In genomic region chr5:175678074-175678473, GRCh38 we compare ENCODE assay signal across 17 cellular contexts. TPM values are rescaled to one million over a fixed set of nuclear protein-coding genes. Genes with fewer than 3 reads are reported as not detected.
"Had no signal": no experiment of that assay in that cellular context is flagged by ENCODE, and none has a peak within 500 bp of the region (broad histone marks: within the 10 kb centered on the region; RNA-seq: fewer than 3 reads in every experiment).

No MANE protein-coding gene starts in this region.

- H3K4me3 Mint-ChIP-seq: activated CD8-positive, alpha-beta T cell treated with anti-CD3 and anti-CD28 coated beads for 36 hours; neural progenitor cell had no signal

- H3K27ac Mint-ChIP-seq: activated CD8-positive, alpha-beta T cell treated with anti-CD3 and anti-CD28 coated beads for 36 hours; neural progenitor cell had no signal

- ATAC-seq: activated CD8-positive, alpha-beta T cell treated with anti-CD3 and anti-CD28 coated beads for 36 hours; left ventricle myocardium superior had no signal

- H3K9me3 Mint-ChIP-seq: activated CD8-positive, alpha-beta T cell treated with anti-CD3 and anti-CD28 coated beads for 36 hours; neural progenitor cell had no signal

- FAIRE-seq: astrocyte, colon, endothelial cell of umbilical vein, small intestine had no signal

- DNase-seq: activated CD8-positive, alpha-beta memory T cell treated with anti-CD3 and anti-CD28 coated beads, Interleukin-2, amount 50 U/mL, for 4 hours; activated CD8-positive, alpha-beta T cell treated with anti-CD3 and anti-CD28 coated beads for 36 hours; activated effector memory CD4-positive, alpha-beta T cell treated with Interleukin-2 at 50 U/mL for 16 hours; effector CD4-positive, alpha-beta T cell; foreskin melanocyte; islet precursor cell; left ventricle myocardium superior; mesendoderm; small intestine; T1000; transverse colon had no signal

- H3K27me3 ChIP-seq: neural progenitor cell, transverse colon had no signal

- H3K27ac ChIP-seq: neural progenitor cell, parathyroid adenoma, transverse colon, VCaP had no signal

- H3K4me1 ChIP-seq: neural progenitor cell, transverse colon had no signal

- H3K4me3 ChIP-seq: neural progenitor cell, transverse colon had no signal

- H3K36me3 Mint-ChIP-seq: neural progenitor cell had no signal

- H3K27me3 Mint-ChIP-seq: activated CD8-positive, alpha-beta T cell treated with anti-CD3 and anti-CD28 coated beads for 36 hours had no signal

- H3K4me2 ChIP-seq: neural progenitor cell had no signal

- H3K9me3 ChIP-seq: transverse colon had no signal

- H3K36me3 ChIP-seq: neural progenitor cell, transverse colon had no signal

RNA-seq across cellular contexts. Expression of gene HRH2, which starts 20.2 kb away (rescaled TPM):
- total RNA-seq: endothelial cell of umbilical vein had no signal
- polyA plus RNA-seq: endothelial cell of umbilical vein had no signal
